ENCODE assay signal across 16 cellular contexts in genomic region chr1:10631811-10632481, GRCh38.
A peak's percentile ranks its signal among the peaks of the same experiment; 100 is the strongest.
DNase-seq lines count a peak whose midpoint lies in the region; ATAC-seq and TF ChIP-seq lines count a peak whose summit lies in the region.
"Had no signal": no experiment of that assay in that cellular context is flagged by ENCODE, and none has a peak within 500 bp of the region (broad histone marks: within the 10 kb centered on the region; RNA-seq: fewer than 3 reads in every experiment).

No MANE protein-coding gene starts in this region.

- H3K27me3 ChIP-seq in esophagus muscularis mucosa = no peaks in the 10 kb centered on the region
- peaks cover 1% of the 10 kb centered on the region for H3K27me3 ChIP-seq in neural progenitor cell
- H3K27me3 ChIP-seq in aorta (ENCODE audit: control insufficient read depth in 1 of 2, insufficient read depth in 2 of 2, low read length in 1 of 2) = no peaks in the 10 kb centered on the region
- H3K27me3 ChIP-seq: brain microvascular endothelial cell had no signal

- H3K4me1 ChIP-seq in esophagus muscularis mucosa (peaks cover 20 to 87% (median 69%) of the 10 kb centered on the region in 4 donors), neural progenitor cell (peaks cover 28% of the 10 kb centered on the region), aorta (ENCODE audit: control insufficient read depth in 1 of 2, insufficient read depth in 2 of 2, low read length in 2 of 2) (no peaks in the 10 kb centered on the region)

- peaks cover 0 to 26% (median 14%) of the 10 kb centered on the region in 4 donors for H3K36me3 ChIP-seq in esophagus muscularis mucosa
- no peaks in the 10 kb centered on the region for H3K36me3 ChIP-seq in neural progenitor cell
- no peaks in the 10 kb centered on the region for H3K36me3 ChIP-seq in aorta (ENCODE audit: control insufficient read depth in 1 of 2, insufficient read depth in 2 of 2, low read length in 1 of 2)

- no peak overlapping the region for H3K4me3 ChIP-seq in esophagus muscularis mucosa
- peak overlapping the region; percentile 22 for H3K4me3 ChIP-seq in neural progenitor cell
- no peak overlapping the region for H3K4me3 ChIP-seq in aorta (ENCODE audit: low read length in 2 of 2)
- H3K4me3 ChIP-seq: PC-9 had no signal

- DNase-seq in natural killer cell treated with Interleukin-12 subunit alpha and Interleukin-12 subunit beta and Interleukin-15 and Interleukin-18, amount 100 ng/mL, for 72 hours (ENCODE audit: low spot score) = peak; percentile 49
- DNase-seq in natural killer cell (no peak), esophagus muscularis mucosa (ENCODE audit: extremely low spot score) (no peak), neural progenitor cell (ENCODE audit: low spot score) (peak; percentile 74), aorta (peak; percentile 42 to 77), NCI-H1694 (lab: John Stamatoyannopoulos, UW) (no peak)
- no peak for DNase-seq in activated T-helper 2 cell treated with anti-CD3 and anti-CD28 coated beads, Interferon-gamma antibody, Interleukin-2, Interleukin-4, amounts not matched to agents 10 μg/mL and 5 μg/mL and 100 μg/mL, durations not matched to agents 14 hours and 24 hours and 36 hours (ENCODE audit: low spot score)
- no peak for DNase-seq in activated effector memory CD4-positive, alpha-beta T cell treated with Interleukin-2 at 50 U/mL for 16 hours
- DNase-seq: brain microvascular endothelial cell, KG1, NCI-H1092 treated with DMSO at 0.1 percent for 48 hours, NCI-H524, PC-9, SW 1271 had no signal

- H3K4me1 Mint-ChIP-seq in natural killer cell treated with Interleukin-12 subunit alpha and Interleukin-12 subunit beta and Interleukin-15 and Interleukin-18, amount 100 ng/mL, for 72 hours (ENCODE audit: low read depth in 2 of 2) = no peaks in the 10 kb centered on the region
- H3K4me1 Mint-ChIP-seq in natural killer cell (peaks cover 0 to under 1% of the 10 kb centered on the region in 2 donors), neural progenitor cell (peaks cover 40% of the 10 kb centered on the region)
- H3K4me1 Mint-ChIP-seq in activated T-helper 2 cell treated with anti-CD3 and anti-CD28 coated beads, Interferon-gamma antibody, Interleukin-2, Interleukin-4, amounts not matched to agents 10 μg/mL and 5 μg/mL and 100 μg/mL, durations not matched to agents 14 hours and 24 hours and 36 hours (ENCODE audit: low read depth) = no peaks in the 10 kb centered on the region

- no peak for TF ChIP-seq CTCF in natural killer cell (IDR thresholded peaks at IDR 0.05)
- TF ChIP-seq CTCF in esophagus muscularis mucosa (IDR thresholded peaks at IDR 0.05) = no peak
- no peak for TF ChIP-seq CTCF in neural progenitor cell (IDR thresholded peaks at IDR 0.05)

- no peaks in the 10 kb centered on the region for H3K27me3 Mint-ChIP-seq in natural killer cell treated with Interleukin-12 subunit alpha and Interleukin-12 subunit beta and Interleukin-15 and Interleukin-18, amount 100 ng/mL, for 72 hours
- no peaks in the 10 kb centered on the region for H3K27me3 Mint-ChIP-seq in natural killer cell (ENCODE audit: low read depth in 2 of 2)
- peaks cover 5% of the 10 kb centered on the region for H3K27me3 Mint-ChIP-seq in neural progenitor cell (ENCODE audit: insufficient read depth, low read depth)
- H3K27me3 Mint-ChIP-seq in activated T-helper 2 cell treated with anti-CD3 and anti-CD28 coated beads, Interferon-gamma antibody, Interleukin-2, Interleukin-4, amounts not matched to agents 10 μg/mL and 5 μg/mL and 100 μg/mL, durations not matched to agents 14 hours and 24 hours and 36 hours (ENCODE audit: low read depth) = no peaks in the 10 kb centered on the region
- H3K27me3 Mint-ChIP-seq: stimulated activated naive CD8-positive, alpha-beta T cell treated with anti-CD3 and anti-CD28 coated beads, Interleukin-15, Interleukin-2, amounts not matched to agents 100 ng/mL and 50 ng/mL, for 24 hours had no signal

- H3K27ac ChIP-seq in esophagus muscularis mucosa (replicated peaks in 1 of 4) = peak overlapping the region; percentile 55 to 83 (median 76)
- H3K27ac ChIP-seq in neural progenitor cell = peak overlapping the region; percentile 74
- peak overlapping the region; percentile 94 for H3K27ac ChIP-seq in aorta (ENCODE audit: low read depth in 1 of 2, low read length in 2 of 2)
- H3K27ac ChIP-seq: brain microvascular endothelial cell, PC-9 had no signal

- WGBS in esophagus muscularis mucosa = 76% methylated on average over 10 of the region's 13 CpGs
- WGBS in aorta, 2 donors = 28 to 29% methylated on average over 13 of the region's 13 CpGs

- H3K27ac Mint-ChIP-seq in natural killer cell treated with Interleukin-12 subunit alpha and Interleukin-12 subunit beta and Interleukin-15 and Interleukin-18, amount 100 ng/mL, for 72 hours = no peak overlapping the region
- H3K27ac Mint-ChIP-seq in natural killer cell (no peak overlapping the region), neural progenitor cell (no peak overlapping the region)
- H3K27ac Mint-ChIP-seq in activated T-helper 2 cell treated with anti-CD3 and anti-CD28 coated beads, Interferon-gamma antibody, Interleukin-2, Interleukin-4, amounts not matched to agents 10 μg/mL and 5 μg/mL and 100 μg/mL, durations not matched to agents 14 hours and 24 hours and 36 hours = no peak overlapping the region
- H3K27ac Mint-ChIP-seq: stimulated activated naive CD8-positive, alpha-beta T cell treated with anti-CD3 and anti-CD28 coated beads, Interleukin-15, Interleukin-2, amounts not matched to agents 100 ng/mL and 50 ng/mL, for 24 hours had no signal

- H3K4me2 ChIP-seq in neural progenitor cell = peak overlapping the region; percentile 72
- H3K4me2 ChIP-seq: PC-9 had no signal

- H3K4me3 Mint-ChIP-seq in natural killer cell treated with Interleukin-12 subunit alpha and Interleukin-12 subunit beta and Interleukin-15 and Interleukin-18, amount 100 ng/mL, for 72 hours = no peak overlapping the region
- no peak overlapping the region for H3K4me3 Mint-ChIP-seq in natural killer cell
- H3K4me3 Mint-ChIP-seq in neural progenitor cell = peak overlapping the region; percentile 48
- no peak overlapping the region for H3K4me3 Mint-ChIP-seq in activated T-helper 2 cell treated with anti-CD3 and anti-CD28 coated beads, Interferon-gamma antibody, Interleukin-2, Interleukin-4, amounts not matched to agents 10 μg/mL and 5 μg/mL and 100 μg/mL, durations not matched to agents 14 hours and 24 hours and 36 hours (ENCODE audit: low read depth)
- H3K4me3 Mint-ChIP-seq: stimulated activated naive CD8-positive, alpha-beta T cell treated with anti-CD3 and anti-CD28 coated beads, Interleukin-15, Interleukin-2, amounts not matched to agents 100 ng/mL and 50 ng/mL, for 24 hours had no signal

- no peaks in the 10 kb centered on the region for H3K9me3 Mint-ChIP-seq in natural killer cell treated with Interleukin-12 subunit alpha and Interleukin-12 subunit beta and Interleukin-15 and Interleukin-18, amount 100 ng/mL, for 72 hours
- no peaks in the 10 kb centered on the region for H3K9me3 Mint-ChIP-seq in natural killer cell
- no peaks in the 10 kb centered on the region for H3K9me3 Mint-ChIP-seq in neural progenitor cell
- no peaks in the 10 kb centered on the region for H3K9me3 Mint-ChIP-seq in activated T-helper 2 cell treated with anti-CD3 and anti-CD28 coated beads, Interferon-gamma antibody, Interleukin-2, Interleukin-4, amounts not matched to agents 10 μg/mL and 5 μg/mL and 100 μg/mL, durations not matched to agents 14 hours and 24 hours and 36 hours
- H3K9me3 Mint-ChIP-seq: stimulated activated naive CD8-positive, alpha-beta T cell treated with anti-CD3 and anti-CD28 coated beads, Interleukin-15, Interleukin-2, amounts not matched to agents 100 ng/mL and 50 ng/mL, for 24 hours had no signal

- H3K79me2 ChIP-seq in neural progenitor cell (ENCODE audit: low read depth) = no peaks in the 10 kb centered on the region

- TF ChIP-seq EP300 in esophagus muscularis mucosa (IDR thresholded peaks at IDR 0.05) = no peak

- intact Hi-C loops in natural killer cell (cut with micrococcal nuclease) = no loop called here
- intact Hi-C loops in esophagus muscularis mucosa (cut with DNase I) = loop anchor here (5.0 kb wide), 1 partner anchor 100 kb away; no protein-coding TSS in a partner anchor
- intact Hi-C loops in aorta (cut with DNase I) = loop anchor here in 1 of 2 donors (5.0 kb wide), 2 partner anchors 45 to 60 kb away; no protein-coding TSS in a partner anchor
- intact Hi-C loops in activated T-helper 2 cell treated with anti-CD3 and anti-CD28 coated beads, Interferon-gamma antibody, Interleukin-2, Interleukin-4, amounts not matched to agents 10 μg/mL and 5 μg/mL and 100 μg/mL, durations not matched to agents 14 hours and 24 hours and 36 hours (cut with micrococcal nuclease) = no loop called here

- no peak for ATAC-seq in natural killer cell treated with Interleukin-12 subunit alpha and Interleukin-12 subunit beta and Interleukin-15 and Interleukin-18, amount 100 ng/mL, for 72 hours
- ATAC-seq in natural killer cell (no peak), aorta (ENCODE audit: low FRiP score) (no peak)
- ATAC-seq: left lobe of liver had no signal

- H2AFZ ChIP-seq in neural progenitor cell (replicated peaks) = no peak overlapping the region
- H2AFZ ChIP-seq: PC-9 had no signal

- peaks cover 37% of the 10 kb centered on the region for H4K20me1 ChIP-seq in neural progenitor cell (ENCODE audit: low read depth)

- no peak overlapping the region for H3K9ac ChIP-seq in neural progenitor cell

- no peaks in the 10 kb centered on the region for H3K36me3 Mint-ChIP-seq in natural killer cell treated with Interleukin-12 subunit alpha and Interleukin-12 subunit beta and Interleukin-15 and Interleukin-18, amount 100 ng/mL, for 72 hours
- no peaks in the 10 kb centered on the region for H3K36me3 Mint-ChIP-seq in natural killer cell
- no peaks in the 10 kb centered on the region for H3K36me3 Mint-ChIP-seq in neural progenitor cell
- H3K36me3 Mint-ChIP-seq in activated T-helper 2 cell treated with anti-CD3 and anti-CD28 coated beads, Interferon-gamma antibody, Interleukin-2, Interleukin-4, amounts not matched to agents 10 μg/mL and 5 μg/mL and 100 μg/mL, durations not matched to agents 14 hours and 24 hours and 36 hours (ENCODE audit: low read depth) = no peaks in the 10 kb centered on the region

- H3K9me3 ChIP-seq in esophagus muscularis mucosa (no peaks in the 10 kb centered on the region), neural progenitor cell (ENCODE audit: low read depth) (no peaks in the 10 kb centered on the region), aorta (ENCODE audit: control insufficient read depth, low read length) (no peaks in the 10 kb centered on the region)

- peaks cover 19% of the 10 kb centered on the region for H3F3A ChIP-seq in neural progenitor cell (ENCODE audit: low read depth)

- no peak for TF ChIP-seq POLR2A in esophagus muscularis mucosa (IDR thresholded peaks at IDR 0.05; ENCODE audit: low read depth)

Comparison
In these comparisons a context has a peak if more than half of its experiments do, and no peak if none do; other contexts are left out.
1. DNase-seq: peak in natural killer cell treated with Interleukin-12 subunit alpha and Interleukin-12 subunit beta and Interleukin-15 and Interleukin-18, amount 100 ng/mL, for 72 hours (single experiment), neural progenitor cell (single experiment) and aorta (2 of 2); none in natural killer cell (single experiment), esophagus muscularis mucosa (single experiment), NCI-H1694 (single experiment), activated T-helper 2 cell treated with anti-CD3 and anti-CD28 coated beads, Interferon-gamma antibody, Interleukin-2, Interleukin-4, amounts not matched to agents 10 μg/mL and 5 μg/mL and 100 μg/mL, durations not matched to agents 14 hours and 24 hours and 36 hours (single experiment) and activated effector memory CD4-positive, alpha-beta T cell treated with Interleukin-2 at 50 U/mL for 16 hours (single experiment).
2. Peak in every context shown above with its lines, with median percentiles within 50 percentile points of each other: H3K27ac ChIP-seq.